In genomic region chr14:28571636-28572035, GRCh38 we compare ENCODE assay signal across 24 cellular contexts.
"Had no signal": no experiment of that assay in that cellular context is flagged by ENCODE, and none has a peak within 500 bp of the region (broad histone marks: within the 10 kb centered on the region; RNA-seq: fewer than 3 reads in every experiment).

No MANE protein-coding gene starts in this region.

- H3K36me3 ChIP-seq: heart right ventricle, sigmoid colon, uterus had no signal

- DNase-seq: activated B cell treated with CpG ODN at 0.5 μM for 24 hours; activated CD4-positive, alpha-beta T cell treated with anti-CD3 and anti-CD28 coated beads for 36 hours; activated CD4-positive, alpha-beta T cell treated with anti-CD3 and anti-CD28 coated beads, Interleukin-2, amount 50 U/mL, for 4 hours; activated CD8-positive, alpha-beta memory T cell treated with anti-CD3 and anti-CD28 coated beads for 24 hours; activated CD8-positive, alpha-beta memory T cell treated with anti-CD3 and anti-CD28 coated beads, Interleukin-2, amount 50 U/mL, for 4 hours; activated T-cell treated with anti-CD3 and anti-CD28 coated beads, Interleukin-2, amount 50 U/mL, for 24 hours; amniotic stem cell; dermis blood vessel endothelial cell; effector CD8-positive, alpha-beta T cell; heart right ventricle; naive thymus-derived CD4-positive, alpha-beta T cell; sigmoid colon; stimulated activated CD4-positive, alpha-beta T cell treated with anti-CD3 and anti-CD28 coated beads, Interleukin-15, amount 100 ng/mL, for 24 hours; stimulated activated CD4-positive, alpha-beta T cell treated with anti-CD3 and anti-CD28 coated beads, Interleukin-2, amount 100 ng/mL, for 48 hours; stimulated activated CD8-positive, alpha-beta memory T cell treated with anti-CD3 and anti-CD28 coated beads, Interleukin-4, amount 100 ng/mL, for 48 hours; stimulated activated naive B cell treated with anti-CD40 and anti-IgM and Interleukin-4, amounts not matched to agents 10 μg/mL and 1 μg/mL and 100 μg/mL, for 72 hours; T1000; trophoblast cell; uterus had no signal

- H3K9me3 ChIP-seq: sigmoid colon, uterus had no signal

- H3K4me3 ChIP-seq: heart right ventricle, lung, sigmoid colon, smooth muscle cell, uterus had no signal

- H3K4me1 ChIP-seq: heart right ventricle, sigmoid colon, uterus had no signal

- H3K27me3 ChIP-seq: heart right ventricle, sigmoid colon, uterus had no signal

- ATAC-seq: activated CD4-positive, alpha-beta T cell treated with anti-CD3 and anti-CD28 coated beads for 36 hours; activated T-helper 17 cell treated with anti-CD3 and anti-CD28 coated beads, Interleukin-2, amount 50 U/mL, for 72 hours; esophagus mucosa; heart right ventricle; left lobe of liver; naive thymus-derived CD4-positive, alpha-beta T cell; stimulated activated naive B cell treated with anti-CD40 and anti-IgM and Interleukin-4, amounts not matched to agents 10 μg/mL and 1 μg/mL and 100 μg/mL, for 72 hours had no signal

- H3K27ac ChIP-seq: heart right ventricle, sigmoid colon, uterus had no signal
